In the genomic region with DNA sequence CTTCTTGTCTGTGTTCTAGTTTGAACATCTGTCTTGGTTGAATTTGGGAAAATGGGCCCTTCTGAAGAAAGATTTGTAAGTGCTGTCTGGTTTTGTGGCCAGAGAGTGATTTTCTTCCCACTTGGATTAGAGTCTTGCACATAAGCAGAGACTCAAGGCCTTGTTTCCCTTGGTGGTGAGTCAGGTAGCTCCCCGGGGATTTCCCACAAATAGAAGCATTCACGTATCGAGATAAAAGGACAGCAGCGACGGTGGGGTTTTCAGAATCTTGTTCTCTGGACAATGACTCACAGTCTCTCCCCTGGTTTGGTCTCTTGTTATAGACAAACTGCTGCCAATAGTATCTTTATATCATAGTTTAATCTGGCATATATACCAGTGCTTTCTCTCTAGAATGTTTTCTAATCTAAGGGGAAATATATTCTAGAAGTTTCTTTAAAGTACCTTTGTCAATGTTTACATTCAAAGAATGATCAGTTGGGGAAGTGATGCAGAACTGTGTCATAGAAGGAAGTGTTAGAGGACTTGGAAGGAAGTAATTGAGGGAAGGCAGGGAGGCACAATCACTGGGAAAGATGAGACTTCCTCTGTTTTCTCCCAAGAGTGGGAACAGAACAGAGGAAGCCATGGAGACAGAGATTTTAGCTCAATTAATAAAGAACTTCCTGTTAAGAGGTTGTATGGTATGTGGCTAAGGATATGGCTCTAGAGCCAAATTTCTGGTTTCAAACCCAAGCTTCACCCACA, we compare ENCODE assay signal across 8 cellular contexts. TPM values are rescaled to one million over a fixed set of nuclear protein-coding genes. Genes with fewer than 3 reads are reported as not detected.
DNase-seq lines count a peak whose midpoint lies in the region; ATAC-seq and TF ChIP-seq lines count a peak whose summit lies in the region.

No MANE protein-coding gene starts in this region.

- no peak overlapping the region for H4K8ac ChIP-seq in H9 (replicated peaks; ENCODE audit: insufficient read length, low read depth, low read length)

- H2BK12ac ChIP-seq in H9 (ENCODE audit: insufficient read length, low read depth, low read length): no peak overlapping the region

- no peak overlapping the region for H3T11ph ChIP-seq in H9 (ENCODE audit: low read length)

- H3K27me3 ChIP-seq in H9 (ENCODE audit: insufficient read depth, low read length): no peaks in the 10 kb centered on the region

- no peak overlapping the region for H3K4me2 ChIP-seq in H9 (ENCODE audit: insufficient read depth, insufficient read length, low read length)

- H3K27ac Mint-ChIP-seq in activated naive CD4-positive, alpha-beta T cell treated with anti-CD3 and anti-CD28 coated beads, Interleukin-2, amount 10 ng/mL, durations not matched to agents 7 days and 5 days: peak overlapping the region; percentile 8
- H3K27ac Mint-ChIP-seq in stimulated activated effector memory CD8-positive, alpha-beta T cell treated with anti-CD3 and anti-CD28 coated beads, Interleukin-12 subunit alpha, Interleukin-12 subunit beta, amount 100 ng/mL, for 72 hours: peak overlapping the region; percentile 87
- no peak overlapping the region for H3K27ac Mint-ChIP-seq in H9

- no peaks in the 10 kb centered on the region for H3K9me3 Mint-ChIP-seq in activated naive CD4-positive, alpha-beta T cell treated with anti-CD3 and anti-CD28 coated beads, Interleukin-2, amount 10 ng/mL, durations not matched to agents 7 days and 5 days
- no peaks in the 10 kb centered on the region for H3K9me3 Mint-ChIP-seq in stimulated activated effector memory CD8-positive, alpha-beta T cell treated with anti-CD3 and anti-CD28 coated beads, Interleukin-12 subunit alpha, Interleukin-12 subunit beta, amount 100 ng/mL, for 72 hours
- no peaks in the 10 kb centered on the region for H3K9me3 Mint-ChIP-seq in H9

- WGBS in H9 (ENCODE audit: extremely low coverage, insufficient read length, low lambda C conversion rate): no CpG with 5 or more reads among the region's 5 CpGs

- H3K23ac ChIP-seq in H9 (ENCODE audit: insufficient read length, low read depth, low read length): no peak overlapping the region

- no peaks in the 10 kb centered on the region for H3K23me2 ChIP-seq in H9 (ENCODE audit: insufficient read length, low read depth, low read length, poor library complexity, severe bottlenecking)

- DNase-seq in activated CD8-positive, alpha-beta memory T cell treated with anti-CD3 and anti-CD28 coated beads, Interleukin-2, amount 50 U/mL, for 24 hours (ENCODE audit: extremely low read depth): peak; percentile 24
- DNase-seq in activated CD8-positive, alpha-beta memory T cell treated with anti-CD3 and anti-CD28 coated beads, Interleukin-2, amount 50 U/mL, for 4 hours: no peak
- no peak for DNase-seq in activated naive CD4-positive, alpha-beta T cell treated with anti-CD3 and anti-CD28 coated beads, Interleukin-2, amount 10 ng/mL, durations not matched to agents 7 days and 5 days
- DNase-seq in kidney glomerular epithelial cell (lab: John Stamatoyannopoulos, UW): peak; percentile 94
- no peak for DNase-seq in stimulated activated effector memory CD8-positive, alpha-beta T cell treated with anti-CD3 and anti-CD28 coated beads, Interleukin-12 subunit alpha, Interleukin-12 subunit beta, amount 100 ng/mL, for 72 hours (ENCODE audit: low spot score in 2 of 2)
- no peak for DNase-seq in left lobe of liver (ENCODE audit: low spot score)
- DNase-seq in SHP77 treated with DMSO at 0.1 percent for 48 hours (lab: John Stamatoyannopoulos, UW): no peak
- no peak for DNase-seq in H9

- H2BK5ac ChIP-seq in H9 (ENCODE audit: insufficient read length, low read length): no peak overlapping the region

- H4K91ac ChIP-seq in H9 (ENCODE audit: insufficient read length, low read depth, low read length): no peak overlapping the region

- H3K36me3 Mint-ChIP-seq in activated naive CD4-positive, alpha-beta T cell treated with anti-CD3 and anti-CD28 coated beads, Interleukin-2, amount 10 ng/mL, durations not matched to agents 7 days and 5 days: peaks cover 44% of the 10 kb centered on the region
- peaks cover 97% of the 10 kb centered on the region for H3K36me3 Mint-ChIP-seq in stimulated activated effector memory CD8-positive, alpha-beta T cell treated with anti-CD3 and anti-CD28 coated beads, Interleukin-12 subunit alpha, Interleukin-12 subunit beta, amount 100 ng/mL, for 72 hours
- H3K36me3 Mint-ChIP-seq in H9 (ENCODE audit: insufficient read depth in 1 of 3, low read depth in 3 of 3): peaks cover 27 to 88% (median 78%) of the 10 kb centered on the region in 3 experiments; a peak in 6 of 7 replicates

- no peak overlapping the region for H3K27ac ChIP-seq in H9 (ENCODE audit: insufficient read length, low read depth, low read length)

- no peak overlapping the region for H3K4me3 Mint-ChIP-seq in activated naive CD4-positive, alpha-beta T cell treated with anti-CD3 and anti-CD28 coated beads, Interleukin-2, amount 10 ng/mL, durations not matched to agents 7 days and 5 days
- no peak overlapping the region for H3K4me3 Mint-ChIP-seq in stimulated activated effector memory CD8-positive, alpha-beta T cell treated with anti-CD3 and anti-CD28 coated beads, Interleukin-12 subunit alpha, Interleukin-12 subunit beta, amount 100 ng/mL, for 72 hours
- no peak overlapping the region for H3K4me3 Mint-ChIP-seq in H9

- CTCF ChIA-PET in activated naive CD4-positive, alpha-beta T cell treated with anti-CD3 and anti-CD28 coated beads, Interleukin-2, amount 10 ng/mL, durations not matched to agents 7 days and 5 days (lab: Charles Lee): interaction anchor here (1.5 to 2.0 kb wide), 2 partner anchors 29 to 36 kb away, joined by 4 to 19 read pairs; no protein-coding TSS in a partner anchor

- H3K14ac ChIP-seq in H9 (ENCODE audit: insufficient read depth, low read length): no peak overlapping the region

- H3K9me3 ChIP-seq in H9 (ENCODE audit: control insufficient read depth, low read depth, low read length): no peaks in the 10 kb centered on the region

- H2BK20ac ChIP-seq in H9 (ENCODE audit: low read depth, low read length, poor library complexity, severe bottlenecking): no peak overlapping the region

- no peak overlapping the region for H2AFZ ChIP-seq in H9 (ENCODE audit: low read length)

- no peaks in the 10 kb centered on the region for H4K20me1 ChIP-seq in H9 (ENCODE audit: control insufficient read depth, insufficient read depth, insufficient read length)

- H2BK120ac ChIP-seq in H9 (ENCODE audit: low read depth, low read length, poor library complexity, severe bottlenecking): no peak overlapping the region

- H3K79me1 ChIP-seq in H9 (ENCODE audit: insufficient read depth, low read depth, low read length, poor library complexity, severe bottlenecking): no peaks in the 10 kb centered on the region

- H2BK15ac ChIP-seq in H9 (ENCODE audit: low read depth, low read length): no peak overlapping the region

- H3K27me3 Mint-ChIP-seq in activated naive CD4-positive, alpha-beta T cell treated with anti-CD3 and anti-CD28 coated beads, Interleukin-2, amount 10 ng/mL, durations not matched to agents 7 days and 5 days: no peaks in the 10 kb centered on the region
- no peaks in the 10 kb centered on the region for H3K27me3 Mint-ChIP-seq in H9 (ENCODE audit: low read depth)

- no peak overlapping the region for H3K56ac ChIP-seq in H9 (ENCODE audit: insufficient read length, low read depth, low read length)

- peak; percentile 96 for ATAC-seq in stimulated activated effector memory CD8-positive, alpha-beta T cell treated with anti-CD3 and anti-CD28 coated beads, Interleukin-12 subunit alpha, Interleukin-12 subunit beta, amount 100 ng/mL, for 72 hours
- no peak for ATAC-seq in left lobe of liver

- H3K4me1 ChIP-seq in H9 (ENCODE audit: insufficient read depth, low read length): no peaks in the 10 kb centered on the region

- no peak overlapping the region for H3K9ac ChIP-seq in H9 (ENCODE audit: extremely low read depth, insufficient read length, low read length)

- H3K4ac ChIP-seq in H9 (ENCODE audit: low read depth, low read length): no peak overlapping the region

- no peak overlapping the region for H2AK5ac ChIP-seq in H9 (ENCODE audit: insufficient read length, low read length)

- H3K18ac ChIP-seq in H9 (ENCODE audit: insufficient read length, low read depth, low read length): no peak overlapping the region

- no peak overlapping the region for H4K5ac ChIP-seq in H9 (ENCODE audit: insufficient read length, low read depth, low read length)

- no peaks in the 10 kb centered on the region for H3K79me2 ChIP-seq in H9 (ENCODE audit: insufficient read depth, low read length)

- no peak for TF ChIP-seq CTCF in H9 (conservative IDR thresholded peaks at IDR 0.05)

- H3K4me1 Mint-ChIP-seq in activated naive CD4-positive, alpha-beta T cell treated with anti-CD3 and anti-CD28 coated beads, Interleukin-2, amount 10 ng/mL, durations not matched to agents 7 days and 5 days: peaks cover 2% of the 10 kb centered on the region
- H3K4me1 Mint-ChIP-seq in stimulated activated effector memory CD8-positive, alpha-beta T cell treated with anti-CD3 and anti-CD28 coated beads, Interleukin-12 subunit alpha, Interleukin-12 subunit beta, amount 100 ng/mL, for 72 hours: peaks cover 11% of the 10 kb centered on the region
- peaks cover 0 to 3% of the 10 kb centered on the region in 2 experiments; a peak in 1 of 4 replicates for H3K4me1 Mint-ChIP-seq in H9

RNA-seq across cellular contexts. Expression of gene POLA2, which starts 18.1 kb away (rescaled TPM):
- total RNA-seq in left lobe of liver (3.3 TPM), H9 (2021) (37.7 and 41.5 TPM in 2 replicates)

RNA-seq across cellular contexts. Expression of gene CDC42EP2, which starts 34.8 kb away (rescaled TPM):
- total RNA-seq in left lobe of liver (3.5 TPM), H9 (2021) (10.9 and 11.9 TPM in 2 replicates)

RNA-seq across cellular contexts. Expression of gene DPF2, which starts 53.8 kb away (rescaled TPM):
- total RNA-seq in left lobe of liver (18.7 TPM), H9 (2021) (75.3 and 81.4 TPM in 2 replicates)

Comparison
In these comparisons a context has a peak if more than half of its experiments do, and no peak if none do; other contexts are left out.
1. DNase-seq: peak in activated CD8-positive, alpha-beta memory T cell treated with anti-CD3 and anti-CD28 coated beads, Interleukin-2, amount 50 U/mL, for 24 hours (single experiment) and kidney glomerular epithelial cell (single experiment); none in activated CD8-positive, alpha-beta memory T cell treated with anti-CD3 and anti-CD28 coated beads, Interleukin-2, amount 50 U/mL, for 4 hours (single experiment), activated naive CD4-positive, alpha-beta T cell treated with anti-CD3 and anti-CD28 coated beads, Interleukin-2, amount 10 ng/mL, durations not matched to agents 7 days and 5 days (single experiment), stimulated activated effector memory CD8-positive, alpha-beta T cell treated with anti-CD3 and anti-CD28 coated beads, Interleukin-12 subunit alpha, Interleukin-12 subunit beta, amount 100 ng/mL, for 72 hours (0 of 2), left lobe of liver (single experiment), SHP77 treated with DMSO at 0.1 percent for 48 hours (single experiment) and H9 (single experiment).
2. H3K27ac Mint-ChIP-seq: peak in activated naive CD4-positive, alpha-beta T cell treated with anti-CD3 and anti-CD28 coated beads, Interleukin-2, amount 10 ng/mL, durations not matched to agents 7 days and 5 days (single experiment) and stimulated activated effector memory CD8-positive, alpha-beta T cell treated with anti-CD3 and anti-CD28 coated beads, Interleukin-12 subunit alpha, Interleukin-12 subunit beta, amount 100 ng/mL, for 72 hours (single experiment); none in H9 (0 of 3).